ENCODE assay signal across 20 cellular contexts in the genomic region with DNA sequence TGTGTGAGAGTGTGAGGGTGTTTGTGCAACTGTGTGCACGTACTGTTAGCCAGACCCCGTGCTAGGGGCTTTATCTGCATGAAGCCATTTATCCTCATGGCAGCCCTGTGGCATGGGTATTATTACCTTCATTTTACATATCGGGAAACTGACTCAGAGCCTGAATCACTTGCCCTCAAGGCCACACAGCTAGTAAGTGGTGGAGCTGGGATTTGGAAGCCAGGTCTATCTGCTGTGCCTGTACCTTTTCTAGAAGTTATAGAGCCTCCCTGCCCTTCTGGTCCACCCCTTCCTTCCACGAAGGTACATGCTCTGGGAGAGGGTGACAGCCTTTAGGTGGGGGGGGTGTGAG. TPM values are rescaled to one million over a fixed set of nuclear protein-coding genes. Genes with fewer than 3 reads are reported as not detected.
DNase-seq lines count a peak whose midpoint lies in the region; ATAC-seq and TF ChIP-seq lines count a peak whose summit lies in the region.
"Had no signal": no experiment of that assay in that cellular context is flagged by ENCODE, and none has a peak within 500 bp of the region (broad histone marks: within the 10 kb centered on the region; RNA-seq: fewer than 3 reads in every experiment).

No MANE protein-coding gene starts in this region.

- no peaks in the 10 kb centered on the region for H3K27me3 ChIP-seq in mammary epithelial cell (ENCODE audit: insufficient read depth, low read length)
- no peaks in the 10 kb centered on the region for H3K27me3 ChIP-seq in foreskin keratinocyte
- H3K27me3 ChIP-seq in GM23338 (ENCODE audit: insufficient read depth) = no peaks in the 10 kb centered on the region
- H3K27me3 ChIP-seq: SJSA1 had no signal

- no peaks in the 10 kb centered on the region; the same call in 2 of the 3 replicates for H3K9me3 Mint-ChIP-seq in GM23338
- H3K9me3 Mint-ChIP-seq: T-helper 1 cell treated with Interleukin-12 subunit alpha and Interleukin-12 subunit beta and Interleukin-4 antibody, amounts not matched to agents 30 μg/mL and 1 μg/mL, for 36 hours had no signal

- TF ChIP-seq CTCF in mammary epithelial cell (conservative IDR thresholded peaks at IDR 0.05 in 1 of 2, IDR thresholded peaks at IDR 0.05 in 1 of 2; ENCODE audit: extremely low read depth in 1 of 2, insufficient read depth in 1 of 2, low read depth in 1 of 2, low read length in 2 of 2) (no peak), foreskin keratinocyte (conservative IDR thresholded peaks at IDR 0.05) (no peak), GM13977 (IDR thresholded peaks at IDR 0.05; ENCODE audit: extremely low read depth, insufficient read depth, missing control alignments) (no peak), GM23338 (conservative IDR thresholded peaks at IDR 0.05; ENCODE audit: low read depth in 2 of 2) (no peak)

- DNase-seq in Daoy (ENCODE audit: low read depth) (peak; percentile 56), NCI-H226 (peak; percentile 78), mammary epithelial cell (peak; percentile 73), foreskin keratinocyte (peak; percentile 59 to 85), GM13977 (ENCODE audit: low spot score) (no peak), GM23338 (ENCODE audit: low spot score) (no peak), NCI-H526 (lab: John Stamatoyannopoulos, UW) (no peak)
- no peak for DNase-seq in stimulated activated CD4-positive, alpha-beta T cell treated with anti-CD3 and anti-CD28 coated beads, Interleukin-4, amount 100 ng/mL, for 24 hours
- DNase-seq: activated CD4-positive, alpha-beta T cell treated with anti-CD3 and anti-CD28 coated beads, Interleukin-2, amount 50 U/mL, for 48 hours; amniotic stem cell; DMS79 treated with DMSO at 0.1 percent for 48 hours; foreskin melanocyte; kidney glomerular epithelial cell; NCI-H748 treated with DMSO at 0.1 percent for 48 hours; stimulated activated naive B cell treated with anti-CD40 and anti-IgM and Interleukin-4, amounts not matched to agents 10 μg/mL and 1 μg/mL and 100 μg/mL, for 72 hours had no signal

- H3K36me3 Mint-ChIP-seq in GM23338 (ENCODE audit: low read depth) = peaks cover 11% of the 10 kb centered on the region
- H3K36me3 Mint-ChIP-seq: stimulated activated naive B cell treated with anti-CD40 and anti-IgM and Interleukin-4, amounts not matched to agents 10 μg/mL and 1 μg/mL and 100 μg/mL, for 72 hours had no signal

- H3K9me2 ChIP-seq in GM23338 (ENCODE audit: insufficient read depth) = no peaks in the 10 kb centered on the region

- dilution Hi-C loops in mammary epithelial cell (cut with HindIII; ENCODE audit: low sequenced_read_pairs) = no loop called here

- H3F3A ChIP-seq in GM23338 (replicated peaks; ENCODE audit: low read depth) = peaks cover 6% of the 10 kb centered on the region; the same call in 1 of the 2 replicates

- no peak overlapping the region for H3K27ac Mint-ChIP-seq in GM23338
- H3K27ac Mint-ChIP-seq: B cell; stimulated activated naive B cell treated with anti-CD40 and anti-IgM and Interleukin-4, amounts not matched to agents 10 μg/mL and 1 μg/mL and 100 μg/mL, for 72 hours; T-helper 1 cell treated with Interleukin-12 subunit alpha and Interleukin-12 subunit beta and Interleukin-4 antibody, amounts not matched to agents 30 μg/mL and 1 μg/mL, for 36 hours had no signal

- H3K4me2 ChIP-seq in mammary epithelial cell (ENCODE audit: insufficient read depth, low read depth, low read length) (no peak overlapping the region), GM23338 (no peak overlapping the region)

- peaks cover 19% of the 10 kb centered on the region for H3K4me1 ChIP-seq in mammary epithelial cell (ENCODE audit: insufficient read depth, low read length)
- peaks cover 13% of the 10 kb centered on the region for H3K4me1 ChIP-seq in foreskin keratinocyte
- peaks cover 17% of the 10 kb centered on the region for H3K4me1 ChIP-seq in GM23338 (ENCODE audit: insufficient read depth)

- no TSS peak for BruUV-seq in mammary epithelial cell (replicated peaks; lab: Mats Ljungman, UMichigan)

- H4K20me1 ChIP-seq in mammary epithelial cell (ENCODE audit: insufficient read depth, low read length) (no peaks in the 10 kb centered on the region), GM23338 (replicated peaks; ENCODE audit: insufficient read depth) (no peaks in the 10 kb centered on the region)

- WGBS in mammary epithelial cell (ENCODE audit: low coverage, missing lambda C conversion rate) = 32% methylated on average over 4 of the region's 4 CpGs

- H3K4me1 Mint-ChIP-seq in GM23338 = peaks cover 25% of the 10 kb centered on the region

- H3K9me3 ChIP-seq in mammary epithelial cell (replicated peaks; ENCODE audit: insufficient read depth, low read length) = no peaks in the 10 kb centered on the region
- H3K9me3 ChIP-seq: SJSA1 had no signal

- CTCF ChIA-PET in mammary epithelial cell (lab: Charles Lee; ENCODE audit: low non-redundant PET) = interaction anchor here (0.6 kb wide), 1 partner anchor 1100 kb away, joined by 7 read pairs; no protein-coding TSS in a partner anchor

- intact Hi-C loops in mammary epithelial cell (cut with micrococcal nuclease) = loop anchor here (5.0 kb wide), 1 partner anchor 43 kb away; a partner anchor contains a TSS

- H3K27ac ChIP-seq in mammary epithelial cell (ENCODE audit: insufficient read depth, low read depth, low read length) = no peak overlapping the region
- no peak overlapping the region for H3K27ac ChIP-seq in foreskin keratinocyte
- no peak overlapping the region for H3K27ac ChIP-seq in GM23338 (ENCODE audit: low read depth)
- H3K27ac ChIP-seq: SJSA1 had no signal

- no peak overlapping the region for H3K4me3 ChIP-seq in mammary epithelial cell (replicated peaks in 1 of 3; ENCODE audit: insufficient read depth in 1 of 3, low read depth in 2 of 3, low read length in 3 of 3)
- H3K4me3 ChIP-seq in GM23338 = no peak overlapping the region
- H3K4me3 ChIP-seq: K562, SJSA1 had no signal

- H3K79me2 ChIP-seq in mammary epithelial cell (ENCODE audit: insufficient read depth, low read length) (no peaks in the 10 kb centered on the region), GM23338 (replicated peaks; ENCODE audit: insufficient read depth) (no peaks in the 10 kb centered on the region)

- in situ Hi-C loops in mammary epithelial cell (cut with MboI; ENCODE audit: low sequenced_read_pairs in 2 of 2) = no loop called here
- in situ Hi-C loops in GM13977 (cut with MboI; ENCODE audit: low pct_unique_long_range_greater_than_20kb, low sequenced_read_pairs, unreplicated experiment) = no loop called here

- peaks cover 11% of the 10 kb centered on the region for H3K27me3 Mint-ChIP-seq in GM23338 (ENCODE audit: insufficient read depth, low read depth, poor library complexity)

- H2AFZ ChIP-seq in mammary epithelial cell (ENCODE audit: low read depth, low read length) = no peak overlapping the region
- H2AFZ ChIP-seq in GM23338 = no peak overlapping the region

- H3K9ac ChIP-seq in mammary epithelial cell (ENCODE audit: insufficient read depth, low read length) = no peak overlapping the region

- ATAC-seq in foreskin keratinocyte = peak; percentile 78
- no peak for ATAC-seq in GM23338
- ATAC-seq: K562; stimulated activated naive B cell treated with anti-CD40 and anti-IgM and Interleukin-4, amounts not matched to agents 10 μg/mL and 1 μg/mL and 100 μg/mL, for 72 hours had no signal

- H3K36me3 ChIP-seq in mammary epithelial cell (ENCODE audit: insufficient read depth, low read length) = peaks cover 3% of the 10 kb centered on the region
- no peaks in the 10 kb centered on the region for H3K36me3 ChIP-seq in GM23338 (ENCODE audit: insufficient read depth)
- H3K36me3 ChIP-seq: SJSA1 had no signal

- H3K4me3 Mint-ChIP-seq in GM23338 = no peak overlapping the region
- H3K4me3 Mint-ChIP-seq: B cell; mesothelial cell of epicardium; stimulated activated naive B cell treated with anti-CD40 and anti-IgM and Interleukin-4, amounts not matched to agents 10 μg/mL and 1 μg/mL and 100 μg/mL, for 72 hours; T-helper 1 cell treated with Interleukin-12 subunit alpha and Interleukin-12 subunit beta and Interleukin-4 antibody, amounts not matched to agents 30 μg/mL and 1 μg/mL, for 36 hours had no signal

TF ChIP-seq in GM23338, 12 proteins besides CTCF, POLR2A, EP300 and RAD21 (continues in another document):
- TF ChIP-seq CREB1 (CRISPR knock-in tag; IDR thresholded peaks at IDR 0.05; ENCODE audit: low read depth) (no peak), ZNF331 (CRISPR knock-in tag; IDR thresholded peaks at IDR 0.05; ENCODE audit: low read depth) (no peak), ZNF114 (CRISPR knock-in tag; IDR thresholded peaks at IDR 0.05) (no peak), STAT1 (IDR thresholded peaks at IDR 0.05; ENCODE audit: unreplicated experiment) (no peak)

RNA-seq across cellular contexts. Expression of a gene that starts 44.4 kb away (rescaled TPM):
- 7.9 and 10.7 TPM in 2 replicates for total RNA-seq in Daoy (2014; rRNA removed; shearing (Covaris generic))
- total RNA-seq in mammary epithelial cell (10 to 100 TPM; 38.9 to 46.3 TPM), foreskin keratinocyte (16.1 and 17.5 TPM in 2 replicates)
- polyA plus RNA-seq in mammary epithelial cell (29.4 TPM), foreskin keratinocyte (8.6 and 9.4 TPM in 2 replicates), GM23338 (2016; fragmentation: Nextera tagmentation; extraction: Ambion mirVana) (7.9 and 8.0 TPM in 2 replicates)
- polyA minus RNA-seq in mammary epithelial cell = 53.0 TPM
- total RNA-seq in GM23338 (2014; rRNA removed; shearing (Covaris generic)) = 69.6 and 105 TPM in 2 replicates

RNA-seq across cellular contexts. Expression of a gene that starts 50.0 kb away (rescaled TPM):
- 18.9 and 23.8 TPM in 2 replicates for total RNA-seq in Daoy (2014; rRNA removed; shearing (Covaris generic))
- 10 to 100 TPM; 28.7 to 35.4 TPM for total RNA-seq in mammary epithelial cell
- 31.3 TPM for polyA plus RNA-seq in mammary epithelial cell
- polyA minus RNA-seq in mammary epithelial cell = 41.2 TPM
- 30.5 and 35.7 TPM in 2 replicates for total RNA-seq in foreskin keratinocyte
- 31.7 and 33.6 TPM in 2 replicates for polyA plus RNA-seq in foreskin keratinocyte
- 14.3 and 25.7 TPM in 2 replicates for total RNA-seq in GM23338 (2014; rRNA removed; shearing (Covaris generic))
- polyA plus RNA-seq in GM23338 (2016; fragmentation: Nextera tagmentation; extraction: Ambion mirVana) = 29.4 and 32.3 TPM in 2 replicates

Comparison
In these comparisons a context has a peak if more than half of its experiments do, and no peak if none do; other contexts are left out.
1. DNase-seq: peak in Daoy (single experiment), NCI-H226 (single experiment), mammary epithelial cell (single experiment) and foreskin keratinocyte (2 of 2); none in GM13977 (single experiment), GM23338 (single experiment), NCI-H526 (0 of 2) and stimulated activated CD4-positive, alpha-beta T cell treated with anti-CD3 and anti-CD28 coated beads, Interleukin-4, amount 100 ng/mL, for 24 hours (single experiment).